In genomic region chr7:41292457-41292856, GRCh38 we compare ENCODE assay signal across 20 cellular contexts.
DNase-seq lines count a peak whose midpoint lies in the region; ATAC-seq, FAIRE-seq and TF ChIP-seq lines count a peak whose summit lies in the region.
"Had no signal": no experiment of that assay in that cellular context is flagged by ENCODE, and none has a peak within 500 bp of the region (broad histone marks: within the 10 kb centered on the region; RNA-seq: fewer than 3 reads in every experiment).

No MANE protein-coding gene starts in this region.

- H3K27ac ChIP-seq in mammary epithelial cell (ENCODE audit: insufficient read depth, low read depth, low read length), result no peak overlapping the region
- H3K27ac ChIP-seq in uterus, result no peak overlapping the region
- no peak overlapping the region for H3K27ac ChIP-seq in brain microvascular endothelial cell
- H3K27ac ChIP-seq: ascending aorta, SK-N-MC had no signal

- H3K36me3 ChIP-seq in mammary epithelial cell (ENCODE audit: insufficient read depth, low read length) (no peaks in the 10 kb centered on the region), kidney epithelial cell (ENCODE audit: control insufficient read depth, insufficient read depth, low read length) (no peaks in the 10 kb centered on the region), uterus (no peaks in the 10 kb centered on the region), brain microvascular endothelial cell (replicated peaks) (no peaks in the 10 kb centered on the region)
- H3K36me3 ChIP-seq: ascending aorta had no signal

- FAIRE-seq in H54 (lab: Jason Lieb, UNC), result no peak
- FAIRE-seq: GM12892 had no signal

- H3K27me3 ChIP-seq in mammary epithelial cell (ENCODE audit: insufficient read depth, low read length) (no peaks in the 10 kb centered on the region), kidney epithelial cell (ENCODE audit: control insufficient read depth, insufficient read depth, low read length) (no peaks in the 10 kb centered on the region), uterus (no peaks in the 10 kb centered on the region), brain microvascular endothelial cell (replicated peaks) (no peaks in the 10 kb centered on the region)
- H3K27me3 ChIP-seq: ascending aorta had no signal

- DNase-seq in H54 (ENCODE audit: insufficient read length, low spot score) (peak; percentile 21), NCI-H69 (lab: John Stamatoyannopoulos, UW) (peak; percentile 74), mammary epithelial cell (peak; percentile 83), kidney epithelial cell (ENCODE audit: low read depth) (peak; percentile 10), NCI-H2196 treated with DMSO at 0.1 percent for 48 hours (lab: John Stamatoyannopoulos, UW; ENCODE audit: unreplicated experiment) (no peak), uterus (no peak), brain microvascular endothelial cell (no peak)
- DNase-seq: activated CD4-positive, alpha-beta T cell treated with anti-CD3 and anti-CD28 coated beads, Interleukin-2, amount 50 U/mL, for 4 hours; activated CD8-positive, alpha-beta memory T cell treated with anti-CD3 and anti-CD28 coated beads, Interleukin-2, amount 50 U/mL, for 4 hours; effector CD8-positive, alpha-beta T cell; MM.1S; naive thymus-derived CD8-positive, alpha-beta T cell; NCI-H748 treated with DMSO at 0.1 percent for 48 hours; OCI-M1; stimulated activated CD4-positive, alpha-beta T cell treated with anti-CD3 and anti-CD28 coated beads, Interleukin-2, amount 100 ng/mL, for 48 hours; stimulated activated naive CD4-positive, alpha-beta T cell had no signal

- H3K4me1 ChIP-seq in mammary epithelial cell (ENCODE audit: insufficient read depth, low read length) (peaks cover 9% of the 10 kb centered on the region), uterus (no peaks in the 10 kb centered on the region)
- H3K4me1 ChIP-seq: ascending aorta had no signal

- 9% methylated on average over 3 of the region's 3 CpGs for WGBS in mammary epithelial cell (ENCODE audit: low coverage, missing lambda C conversion rate)

- H4K20me1 ChIP-seq in mammary epithelial cell (ENCODE audit: insufficient read depth, low read length), result no peaks in the 10 kb centered on the region

- H3K9me3 ChIP-seq in mammary epithelial cell (replicated peaks; ENCODE audit: insufficient read depth, low read length) (no peaks in the 10 kb centered on the region), uterus (no peaks in the 10 kb centered on the region)
- H3K9me3 ChIP-seq: ascending aorta had no signal

- TF ChIP-seq CTCF in mammary epithelial cell (conservative IDR thresholded peaks at IDR 0.05 in 1 of 2, IDR thresholded peaks at IDR 0.05 in 1 of 2; ENCODE audit: extremely low read depth in 1 of 2, insufficient read depth in 1 of 2, low read depth in 1 of 2, low read length in 2 of 2) (no peak), kidney epithelial cell (IDR thresholded peaks at IDR 0.05; ENCODE audit: insufficient read depth, low read length, poor library complexity, severe bottlenecking) (no peak), uterus (IDR thresholded peaks at IDR 0.05) (no peak), brain microvascular endothelial cell (IDR thresholded peaks at IDR 0.05; ENCODE audit: low read depth, low read length, missing control alignments) (no peak)

- dilution Hi-C loops in mammary epithelial cell (cut with HindIII; ENCODE audit: low sequenced_read_pairs), result no loop called here

- BruUV-seq in mammary epithelial cell (replicated peaks; lab: Mats Ljungman, UMichigan), result no TSS peak

- CTCF ChIA-PET in mammary epithelial cell (lab: Charles Lee; ENCODE audit: low non-redundant PET), result no interaction called here

- no peaks in the 10 kb centered on the region for H3K79me2 ChIP-seq in mammary epithelial cell (ENCODE audit: insufficient read depth, low read length)

- H3K4me3 ChIP-seq in mammary epithelial cell (replicated peaks in 1 of 3; ENCODE audit: insufficient read depth in 1 of 3, low read depth in 2 of 3, low read length in 3 of 3) (no peak overlapping the region), kidney epithelial cell (ENCODE audit: low read depth, low read length) (no peak overlapping the region), uterus (no peak overlapping the region), brain microvascular endothelial cell (ENCODE audit: low read depth, low read length) (no peak overlapping the region)
- H3K4me3 ChIP-seq: ascending aorta, SK-N-MC had no signal

- ATAC-seq in GM18498 (IDR thresholded peaks at IDR 0.05; ENCODE audit: unreplicated experiment), result no peak
- ATAC-seq: naive thymus-derived CD8-positive, alpha-beta T cell had no signal

- in situ Hi-C loops in mammary epithelial cell (cut with MboI; ENCODE audit: low sequenced_read_pairs in 2 of 2), result no loop called here
- in situ Hi-C loops in brain microvascular endothelial cell (cut with HindIII; ENCODE audit: low pct_ligation_motif_present, low sequenced_read_pairs), result no loop called here

- peak overlapping the region; percentile 41 for H3K4me2 ChIP-seq in mammary epithelial cell (ENCODE audit: insufficient read depth, low read depth, low read length)

- intact Hi-C loops in mammary epithelial cell (cut with micrococcal nuclease) (no loop called here), uterus (cut with DNase I; ENCODE audit: low total_unique reads) (no loop called here)

- no peak overlapping the region for H3K9ac ChIP-seq in mammary epithelial cell (ENCODE audit: insufficient read depth, low read length)

- H2AFZ ChIP-seq in mammary epithelial cell (ENCODE audit: low read depth, low read length), result no peak overlapping the region

- no peak for TF ChIP-seq POLR2A in H54 (IDR thresholded peaks at IDR 0.05; ENCODE audit: low read depth, low read length)
- no peak for TF ChIP-seq POLR2A in uterus (IDR thresholded peaks at IDR 0.05)

Comparison
In these comparisons a context has a peak if more than half of its experiments do, and no peak if none do; other contexts are left out.
1. DNase-seq: peak in H54 (single experiment), NCI-H69 (single experiment), mammary epithelial cell (single experiment) and kidney epithelial cell (single experiment); none in NCI-H2196 treated with DMSO at 0.1 percent for 48 hours (single experiment), uterus (0 of 2) and brain microvascular endothelial cell (single experiment).